In the genomic region with DNA sequence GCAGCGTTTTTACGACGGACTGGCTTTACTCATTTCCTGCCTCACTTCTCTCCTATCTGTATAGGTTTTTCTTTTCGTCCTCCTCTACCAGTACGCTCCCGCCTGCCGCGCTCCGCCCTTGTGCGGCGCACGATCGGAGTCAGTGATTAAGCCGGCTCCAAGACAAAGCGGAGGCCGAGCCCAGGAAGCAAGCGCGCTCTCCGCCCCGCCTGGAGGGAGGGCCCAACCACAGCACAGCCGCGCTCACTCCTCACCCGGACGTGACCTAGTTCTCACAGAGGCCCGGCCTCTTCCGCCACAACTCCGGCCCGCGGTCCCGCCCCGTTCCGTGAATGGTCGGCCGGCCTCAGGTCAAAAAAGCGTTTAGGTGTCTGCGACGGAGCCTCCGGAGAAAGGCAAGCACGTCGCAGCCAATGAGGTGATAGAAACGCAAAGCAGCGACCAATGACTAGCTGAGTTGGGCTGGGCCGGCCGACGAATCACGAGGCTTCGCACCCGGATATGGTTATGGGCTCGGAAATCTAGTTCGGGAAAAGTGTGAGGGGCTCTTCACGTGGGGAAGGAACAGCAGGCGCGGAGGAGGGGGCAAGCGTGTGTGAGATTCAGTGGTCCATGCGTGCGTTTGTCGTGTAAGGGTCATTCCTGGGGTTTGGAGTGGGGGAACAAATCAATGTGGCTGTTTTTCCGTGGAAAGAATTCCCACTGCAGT, we compare ENCODE assay signal across 8 cellular contexts. TPM values are rescaled to one million over a fixed set of nuclear protein-coding genes. Genes with fewer than 3 reads are reported as not detected.
DNase-seq lines count a peak whose midpoint lies in the region; ATAC-seq, FAIRE-seq and TF ChIP-seq lines count a peak whose summit lies in the region.

A gene with protein sequence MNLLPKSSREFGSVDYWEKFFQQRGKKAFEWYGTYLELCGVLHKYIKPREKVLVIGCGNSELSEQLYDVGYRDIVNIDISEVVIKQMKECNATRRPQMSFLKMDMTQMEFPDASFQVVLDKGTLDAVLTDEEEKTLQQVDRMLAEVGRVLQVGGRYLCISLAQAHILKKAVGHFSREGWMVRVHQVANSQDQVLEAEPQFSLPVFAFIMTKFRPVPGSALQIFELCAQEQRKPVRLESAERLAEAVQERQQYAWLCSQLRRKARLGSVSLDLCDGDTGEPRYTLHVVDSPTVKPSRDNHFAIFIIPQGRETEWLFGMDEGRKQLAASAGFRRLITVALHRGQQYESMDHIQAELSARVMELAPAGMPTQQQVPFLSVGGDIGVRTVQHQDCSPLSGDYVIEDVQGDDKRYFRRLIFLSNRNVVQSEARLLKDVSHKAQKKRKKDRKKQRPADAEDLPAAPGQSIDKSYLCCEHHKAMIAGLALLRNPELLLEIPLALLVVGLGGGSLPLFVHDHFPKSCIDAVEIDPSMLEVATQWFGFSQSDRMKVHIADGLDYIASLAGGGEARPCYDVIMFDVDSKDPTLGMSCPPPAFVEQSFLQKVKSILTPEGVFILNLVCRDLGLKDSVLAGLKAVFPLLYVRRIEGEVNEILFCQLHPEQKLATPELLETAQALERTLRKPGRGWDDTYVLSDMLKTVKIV (plus strand): TSS at position 494 of the 709 bp plus-strand sequence. CDS start 308 bp downstream, outside the sequence.

- no peaks in the 10 kb centered on the region for H4K20me1 ChIP-seq in keratinocyte (ENCODE audit: control insufficient read depth, extremely low read depth, insufficient read depth, low read length)

- H3K4me3 Mint-ChIP-seq in chondrocyte (ENCODE audit: unreplicated experiment): peak within 1 kb of the TSS; percentile 91

- peaks cover 12 to 24% of the 10 kb centered on the region in 2 experiments for H3K36me3 ChIP-seq in keratinocyte (ENCODE audit: control insufficient read depth in 2 of 2, extremely low read depth in 1 of 2, insufficient read depth in 2 of 2, low read length in 2 of 2)

- H3K4me1 Mint-ChIP-seq in chondrocyte (ENCODE audit: low read depth): peaks cover 46% of the 10 kb centered on the region

- FAIRE-seq in keratinocyte (lab: Jason Lieb, UNC): peak; percentile 78

- peak within 1 kb of the TSS; percentile 94 for H3K27ac ChIP-seq in keratinocyte (ENCODE audit: control insufficient read depth, insufficient read depth, low read length)

- peaks cover 45% of the 10 kb centered on the region for H3K79me2 ChIP-seq in keratinocyte (ENCODE audit: control insufficient read depth, insufficient read depth, low read length)

- H3K9me3 Mint-ChIP-seq in chondrocyte (ENCODE audit: low read depth): no peaks in the 10 kb centered on the region

- H3K4me3 ChIP-seq in keratinocyte (ENCODE audit: control insufficient read depth in 2 of 3, extremely low read depth in 1 of 3, insufficient read depth in 2 of 3, low read depth in 1 of 3, low read length in 3 of 3): peak within 1 kb of the TSS; percentile 80 to 96 (median 91)

- peak; percentile 96 to 97 for DNase-seq in AML-193 (lab: John Stamatoyannopoulos, UW)
- DNase-seq in NCI-H510A treated with DMSO at 0.1 percent for 48 hours (lab: John Stamatoyannopoulos, UW): peak; percentile 98
- peak; percentile 95 to 96 for DNase-seq in activated CD4-positive, alpha-beta T cell treated with anti-CD3 and anti-CD28 coated beads for 24 hours (ENCODE audit: low read depth in 2 of 2)
- DNase-seq in chondrocyte (ENCODE audit: low spot score): peak; percentile 100
- DNase-seq in keratinocyte (ENCODE audit: low read depth, low spot score): peak; percentile 80
- DNase-seq in stimulated activated CD4-positive, alpha-beta T cell treated with anti-CD3 and anti-CD28 coated beads, Interleukin-15, amount 100 ng/mL, for 1 hour (ENCODE audit: low read depth in 1 of 2, low spot score in 1 of 2): peak; percentile 96 to 98

- H2AFZ ChIP-seq in keratinocyte (ENCODE audit: control insufficient read depth, low read length): peak within 1 kb of the TSS; percentile 91

- peaks cover 17% of the 10 kb centered on the region for H3K4me1 ChIP-seq in keratinocyte (ENCODE audit: control insufficient read depth, extremely low read depth, insufficient read depth, low read length)

- H3K27ac Mint-ChIP-seq in chondrocyte (ENCODE audit: unreplicated experiment): peak within 1 kb of the TSS; percentile 93

- no peaks in the 10 kb centered on the region for H3K27me3 ChIP-seq in keratinocyte (ENCODE audit: control insufficient read depth, extremely low read depth, insufficient read depth, low read length)

- H3K27me3 Mint-ChIP-seq in chondrocyte (ENCODE audit: low read depth): no peaks in the 10 kb centered on the region

- TF ChIP-seq CTCF in chondrocyte (IDR thresholded peaks at IDR 0.05) (peak; percentile 46), keratinocyte (optimal IDR thresholded peaks at IDR 0.05 in 1 of 3, IDR thresholded peaks at IDR 0.05 in 1 of 3, conservative IDR thresholded peaks at IDR 0.05 in 1 of 3; ENCODE audit: extremely low read depth in 1 of 3, insufficient read depth in 2 of 3, low read length in 3 of 3) (no peak)

- H3K9me3 ChIP-seq in keratinocyte (ENCODE audit: control insufficient read depth, low read depth, low read length): no peaks in the 10 kb centered on the region

- no peaks in the 10 kb centered on the region for H3K9me1 ChIP-seq in keratinocyte (ENCODE audit: control insufficient read depth, extremely low read depth, insufficient read depth, low read length)

- TF ChIP-seq POLR2A in GM19193 (IDR thresholded peaks at IDR 0.05; ENCODE audit: extremely low read depth, insufficient read depth, insufficient read length): peak; percentile 85

- dilution Hi-C loops in keratinocyte (cut with MboI; ENCODE audit: extremely low pct_ligation_motif_present, low sequenced_read_pairs): no loop called here

- H3K36me3 Mint-ChIP-seq in chondrocyte (ENCODE audit: low read depth): peaks cover 9% of the 10 kb centered on the region

- peak within 1 kb of the TSS; percentile 92 for H3K4me2 ChIP-seq in keratinocyte (ENCODE audit: control insufficient read depth, extremely low read depth, insufficient read depth, low read depth, low read length)

- H3K9ac ChIP-seq in keratinocyte (ENCODE audit: control insufficient read depth, extremely low read depth, insufficient read depth, low read length): peak within 1 kb of the TSS; percentile 91

- ATAC-seq in HG03439 (IDR thresholded peaks at IDR 0.05; ENCODE audit: unreplicated experiment): peak; percentile 99

RNA-seq across cellular contexts. Expression of the gene that starts here (rescaled TPM):
- 17.2 to 21.7 TPM (median 21.4 TPM) in 3 replicates for total RNA-seq in chondrocyte
- polyA plus RNA-seq in keratinocyte: 44.6 to 54.0 TPM (median 46.0 TPM) in 3 replicates
- polyA plus RNA-seq in keratinocyte (2011; ENCODE audit: low read depth): 15.9 TPM
- 40.5 and 48.9 TPM in 2 replicates for polyA plus RNA-seq in keratinocyte (2011; cell fraction: cytosol; rRNA removed)
- 75.0 and 77.2 TPM in 2 replicates for polyA plus RNA-seq in keratinocyte (2011; cell fraction: nucleus; rRNA removed)
- 27.3 and 40.6 TPM in 2 replicates for polyA plus RNA-seq in keratinocyte (2012; ENCODE audit: low replicate concordance)
- polyA minus RNA-seq in keratinocyte: 43.6 to 62.2 TPM (median 51.1 TPM) in 3 replicates
- 31.8 TPM for polyA minus RNA-seq in keratinocyte (2011; cell fraction: cytosol; rRNA and poly(A)+ RNA removed)
- 30.0 and 38.9 TPM in 2 replicates for polyA minus RNA-seq in keratinocyte (2011; cell fraction: nucleus; rRNA and poly(A)+ RNA removed)

Comparison
In these comparisons a context has a peak if more than half of its experiments do, and no peak if none do; other contexts are left out.
1. Peak in every context shown above with its lines: DNase-seq, ATAC-seq, H3K4me3 ChIP-seq and H3K27ac ChIP-seq.